ENCODE assay signal across 8 cellular contexts in the genomic region with DNA sequence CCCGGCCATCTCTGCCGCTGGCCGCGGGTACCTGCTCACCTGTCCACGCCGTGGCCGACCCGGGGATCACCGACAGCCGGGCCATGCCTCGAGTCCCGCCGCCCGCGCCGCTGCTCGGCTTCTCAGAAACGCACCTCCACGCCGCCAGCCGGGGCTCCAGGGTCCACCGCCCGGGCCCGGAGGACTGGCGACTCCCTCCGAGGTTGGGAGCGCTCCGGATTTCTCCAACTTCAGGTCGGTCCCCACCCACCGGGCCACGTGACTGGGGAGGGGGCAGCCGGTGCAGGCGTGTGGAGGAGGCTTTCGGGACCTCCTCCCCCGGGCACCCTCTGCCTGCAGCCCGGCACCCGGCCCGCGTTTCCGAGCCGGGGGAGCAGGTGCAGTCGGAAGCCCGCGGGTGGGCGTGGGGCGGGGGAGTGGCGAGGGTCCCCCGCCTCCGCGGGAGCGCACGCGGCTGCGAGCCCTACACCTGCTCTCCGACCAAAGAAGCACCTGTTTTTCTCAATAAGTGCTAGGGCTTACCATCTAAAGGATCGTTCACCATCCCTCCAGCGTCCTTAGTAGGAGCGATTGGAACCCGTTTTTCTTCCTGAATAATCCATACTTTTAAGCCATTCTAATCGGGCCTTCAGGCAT. TPM values are rescaled to one million over a fixed set of nuclear protein-coding genes. Genes with fewer than 3 reads are reported as not detected.
DNase-seq lines count a peak whose midpoint lies in the region; ATAC-seq and TF ChIP-seq lines count a peak whose summit lies in the region.

No MANE protein-coding gene starts in this region.

- no peaks in the 10 kb centered on the region for H3K9me3 Mint-ChIP-seq in progenitor cell of endocrine pancreas (ENCODE audit: low read depth)

- H3K4me3 ChIP-seq in fibroblast of the aortic adventitia (ENCODE audit: low read depth, low read length) = peak overlapping the region; percentile 63

- peaks cover 83% of the 10 kb centered on the region for H3K27me3 Mint-ChIP-seq in progenitor cell of endocrine pancreas

- peak overlapping the region; percentile 54 for H3K4me3 Mint-ChIP-seq in progenitor cell of endocrine pancreas (ENCODE audit: low read depth)

- no peaks in the 10 kb centered on the region for H3K4me1 Mint-ChIP-seq in progenitor cell of endocrine pancreas (ENCODE audit: low read depth)

- H3K36me3 Mint-ChIP-seq in progenitor cell of endocrine pancreas (ENCODE audit: insufficient read depth) = no peaks in the 10 kb centered on the region

- DNase-seq in Right ventricle myocardium superior (no peak), Right ventricle myocardium inferior (ENCODE audit: missing footprints) (no peak), fibroblast of the aortic adventitia (ENCODE audit: low read depth) (no peak), progenitor cell of endocrine pancreas (ENCODE audit: low spot score, unreplicated experiment) (peak; percentile 43), A172 (ENCODE audit: low spot score) (no peak)
- DNase-seq in activated T-cell treated with anti-CD3 and anti-CD28 coated beads, Interleukin-2, amount 50 U/mL, for 1 hour = peak; percentile 49

- ATAC-seq in Right ventricle myocardium superior (ENCODE audit: poor library complexity) (peak; percentile 8), Right ventricle myocardium inferior (no peak), GM18907 (IDR thresholded peaks at IDR 0.05; ENCODE audit: unreplicated experiment) (no peak), HG03571 (IDR thresholded peaks at IDR 0.05; ENCODE audit: unreplicated experiment) (no peak)

- TF ChIP-seq CTCF in fibroblast of the aortic adventitia (IDR thresholded peaks at IDR 0.05; ENCODE audit: insufficient read depth, low read length) (no peak), progenitor cell of endocrine pancreas (IDR thresholded peaks at IDR 0.05; ENCODE audit: unreplicated experiment) (no peak)

- no peak overlapping the region for H3K27ac Mint-ChIP-seq in progenitor cell of endocrine pancreas

- intact Hi-C loops in Right ventricle myocardium superior (cut with DNase I) (no loop called here), Right ventricle myocardium inferior (cut with DNase I) (no loop called here)

RNA-seq across cellular contexts. Expression of a gene that starts 0.6 kb away (rescaled TPM):
- 1.0 TPM for total RNA-seq in Right ventricle myocardium superior
- total RNA-seq in Right ventricle myocardium inferior = 0.76 TPM
- 4.3 and 21.3 TPM in 2 replicates for total RNA-seq in fibroblast of the aortic adventitia (ENCODE audit: low replicate concordance)
- 0.33 and 0.65 TPM in 2 replicates for total RNA-seq in progenitor cell of endocrine pancreas
- 24.9 and 28.1 TPM in 2 replicates for total RNA-seq in A172 (2014; rRNA removed; shearing (Covaris generic))

RNA-seq across cellular contexts. Expression of a gene that starts 40.2 kb away (rescaled TPM):
- total RNA-seq in Right ventricle myocardium superior = 39.7 TPM
- total RNA-seq in Right ventricle myocardium inferior = 46.1 TPM
- total RNA-seq in fibroblast of the aortic adventitia (ENCODE audit: low replicate concordance) = 28.5 and 57.8 TPM in 2 replicates
- 20.4 and 21.2 TPM in 2 replicates for total RNA-seq in progenitor cell of endocrine pancreas
- total RNA-seq in A172 (2014; rRNA removed; shearing (Covaris generic)) = 61.6 and 66.5 TPM in 2 replicates

Comparison
In these comparisons a context has a peak if more than half of its experiments do, and no peak if none do; other contexts are left out.
1. DNase-seq: peak in activated T-cell treated with anti-CD3 and anti-CD28 coated beads, Interleukin-2, amount 50 U/mL, for 1 hour (single experiment) and progenitor cell of endocrine pancreas (single experiment); none in Right ventricle myocardium superior (single experiment), Right ventricle myocardium inferior (single experiment), fibroblast of the aortic adventitia (single experiment) and A172 (single experiment).